ENCODE assay signal across 30 cellular contexts in genomic region chr6:23272536-23272935, GRCh38.
"Had no signal": no experiment of that assay in that cellular context is flagged by ENCODE, and none has a peak within 500 bp of the region (broad histone marks: within the 10 kb centered on the region; RNA-seq: fewer than 3 reads in every experiment).

No MANE protein-coding gene starts in this region.

- H3K4me3 ChIP-seq: ascending aorta, body of pancreas, cardiac muscle cell, PC-9, SK-N-MC had no signal

- H3K27ac ChIP-seq: ascending aorta, body of pancreas, cardiac muscle cell, KMS-11, PC-9, SK-N-MC had no signal

- H2AFZ ChIP-seq: PC-9 had no signal

- H3K4me2 ChIP-seq: KMS-11, PC-9 had no signal

- H3K4me1 ChIP-seq: ascending aorta, body of pancreas had no signal

- H3K9me3 ChIP-seq: ascending aorta, body of pancreas had no signal

- H3K9ac ChIP-seq: KMS-11 had no signal

- ATAC-seq: activated CD8-positive, alpha-beta T cell treated with anti-CD3 and anti-CD28 coated beads, Interleukin-2, amount 10 ng/mL, durations not matched to agents 7 days and 5 days; activated naive CD4-positive, alpha-beta T cell treated with anti-CD3 and anti-CD28 coated beads, Interleukin-2, amount 50 U/mL, for 72 hours; activated naive CD8-positive, alpha-beta T cell treated with anti-CD3 and anti-CD28 coated beads, Interleukin-2, amount 50 U/mL, for 24 hours; body of pancreas; T-cell; WTC11 had no signal

- H3K36me3 ChIP-seq: ascending aorta, cardiac muscle cell had no signal

- H3K27me3 ChIP-seq: ascending aorta, body of pancreas, cardiac muscle cell had no signal

- DNase-seq: activated CD4-positive, alpha-beta T cell treated with anti-CD3 and anti-CD28 coated beads for 48 hours; activated CD4-positive, alpha-beta T cell treated with anti-CD3 and anti-CD28 coated beads, Interleukin-2, amount 50 U/mL, for 4 hours; activated CD4-positive, CD25-positive, alpha-beta regulatory T cell treated with anti-CD3 and anti-CD28 coated beads, Interleukin-2, amount 50 U/mL, for 72 hours; activated CD8-positive, alpha-beta memory T cell treated with anti-CD3 and anti-CD28 coated beads, Interleukin-2, amount 50 U/mL, for 48 hours; activated CD8-positive, alpha-beta T cell treated with anti-CD3 and anti-CD28 coated beads, Interleukin-2, amount 10 ng/mL, durations not matched to agents 7 days and 5 days; activated effector memory CD4-positive, alpha-beta T cell treated with Interleukin-2 at 50 U/mL for 16 hours; activated naive CD4-positive, alpha-beta T cell treated with Interleukin-2 at 50 U/mL for 16 hours; activated naive CD8-positive, alpha-beta T cell treated with anti-CD3 and anti-CD28 coated beads, Interleukin-2, amount 50 U/mL, for 24 hours; activated T-cell treated with anti-CD3 and anti-CD28 coated beads, Interleukin-2, amount 50 U/mL, for 1 hour; amniotic stem cell; body of pancreas; NCI-H1092 treated with DMSO at 0.1 percent for 48 hours; NCI-H1417 treated with DMSO at 0.1 percent for 48 hours; NCI-H1694 treated with DMSO at 0.1 percent for 48 hours; NCI-H2029 treated with DMSO at 0.1 percent for 48 hours; NCI-H345; NCI-H510A; NCI-H526 treated with DMSO at 0.1 percent for 48 hours; NCI-H82; PC-9; SIG-M5; T-cell; T-helper 2 cell; T1000 had no signal
